Comparison of ENCODE assay signal across 15 cellular contexts in genomic region chr2:99550368-99550767, GRCh38.
DNase-seq lines count a peak whose midpoint lies in the region; ATAC-seq and TF ChIP-seq lines count a peak whose summit lies in the region.
"Had no signal": no experiment of that assay in that cellular context is flagged by ENCODE, and none has a peak within 500 bp of the region (broad histone marks: within the 10 kb centered on the region; RNA-seq: fewer than 3 reads in every experiment).

No MANE protein-coding gene starts in this region.

- peaks cover 38% of the 10 kb centered on the region for H3K4me1 Mint-ChIP-seq in WTC11

- CTCF ChIA-PET in WTC11 (lab: Charles Lee) = interaction anchor here (1.0 to 1.2 kb wide), 3 partner anchors 9 to 712 kb away, joined by 3 to 4 read pairs (median 3); no protein-coding TSS in a partner anchor

- TF ChIP-seq CTCF in WTC11 (IDR thresholded peaks at IDR 0.05) = no peak

- H3K36me3 Mint-ChIP-seq in WTC11 = no peaks in the 10 kb centered on the region

- no peaks in the 10 kb centered on the region for H3F3A ChIP-seq in GM23248 (ENCODE audit: insufficient read depth)

- H3K4me1 ChIP-seq in iPS-20b (ENCODE audit: insufficient read depth, low read length) (peaks cover 16% of the 10 kb centered on the region), GM23248 (ENCODE audit: insufficient read depth) (no peaks in the 10 kb centered on the region)
- H3K4me1 ChIP-seq: HAP-1 had no signal

- in situ Hi-C loops in GM23248 (cut with MboI) = loop anchor here (10.0 to 25.0 kb wide), 2 partner anchors 704 to 837 kb away; no protein-coding TSS in a partner anchor

- peak overlapping the region; percentile 75; the same call in 1 of the 2 replicates for H3K27ac Mint-ChIP-seq in WTC11
- H3K27ac Mint-ChIP-seq: HFFc6 had no signal

- POLR2A ChIA-PET in WTC11 (lab: Charles Lee) = no interaction called here

- no peak overlapping the region for H2AFZ ChIP-seq in GM23248

- H3K9ac ChIP-seq in iPS-20b (ENCODE audit: low read depth, low read length) (peak overlapping the region; percentile 2; the same call in 1 of the 2 replicates), GM23248 (no peak overlapping the region)
- H3K9ac ChIP-seq: BLaER1 treated with 17β-estradiol and CSF1 and Interleukin-3, amounts not matched to agents 10 nM and 100 nM had no signal

- H3K27me3 ChIP-seq in iPS-20b (ENCODE audit: insufficient read depth, low read length) (no peaks in the 10 kb centered on the region), GM23248 (replicated peaks; ENCODE audit: insufficient read depth) (no peaks in the 10 kb centered on the region; the same call in 1 of the 2 replicates)
- H3K27me3 ChIP-seq: BLaER1 treated with 17β-estradiol and CSF1 and Interleukin-3, amounts not matched to agents 10 nM and 100 nM had no signal

- 77 to 79% methylated on average over 5 of the region's 5 CpGs for WGBS in GM23248 (ENCODE audit: low coverage in 1 of 2, low lambda C conversion rate in 2 of 2, missing lambda C conversion rate in 2 of 2), 2 experiments

- peak overlapping the region; percentile 28; the same call in 1 of the 2 replicates for H3K4me3 ChIP-seq in iPS-20b (ENCODE audit: low read length)
- no peak overlapping the region for H3K4me3 ChIP-seq in GM23248
- H3K4me3 ChIP-seq: BLaER1 treated with 17β-estradiol and CSF1 and Interleukin-3, amounts not matched to agents 10 nM and 100 nM; HAP-1 had no signal

- DNase-seq in NCI-H524 (lab: John Stamatoyannopoulos, UW) (peak; percentile 49 to 67), NCI-H524 treated with DMSO at 0.1 percent for 48 hours (lab: John Stamatoyannopoulos, UW) (no peak), WTC11 (ENCODE audit: low spot score) (no peak), NOMO-1 treated with DMSO at 0.1 percent for 48 hours (lab: John Stamatoyannopoulos, UW; ENCODE audit: unreplicated experiment) (no peak), foreskin melanocyte (no peak), GM23248 (no peak)
- DNase-seq: 8988T; AML-193; CD4-positive, CD25-positive, alpha-beta regulatory T cell; HFFc6; Karpas-422 had no signal

- H3K9me3 Mint-ChIP-seq in WTC11 = no peaks in the 10 kb centered on the region
- H3K9me3 Mint-ChIP-seq: CD4-positive, CD25-positive, alpha-beta regulatory T cell; HFFc6 had no signal

- no peak overlapping the region for H3K27ac ChIP-seq in iPS-20b (ENCODE audit: low read length)
- H3K27ac ChIP-seq in GM23248 = no peak overlapping the region
- H3K27ac ChIP-seq: BLaER1 treated with 17β-estradiol and CSF1 and Interleukin-3, amounts not matched to agents 10 nM and 100 nM had no signal

- ATAC-seq in WTC11 = peak; percentile 41
- ATAC-seq: HepG2 had no signal

- H3K9me2 ChIP-seq in GM23248 (ENCODE audit: insufficient read depth) = no peaks in the 10 kb centered on the region

- H3K36me3 ChIP-seq in iPS-20b (ENCODE audit: insufficient read depth, low read depth, low read length) (no peaks in the 10 kb centered on the region), GM23248 (ENCODE audit: low read depth) (no peaks in the 10 kb centered on the region)
- H3K36me3 ChIP-seq: HAP-1 had no signal

- no peaks in the 10 kb centered on the region for H4K20me1 ChIP-seq in GM23248 (ENCODE audit: insufficient read depth)
- H4K20me1 ChIP-seq: BLaER1 treated with 17β-estradiol and CSF1 and Interleukin-3, amounts not matched to agents 10 nM and 100 nM had no signal

- H3K9me3 ChIP-seq in iPS-20b (ENCODE audit: insufficient read depth, low read depth, low read length) = no peaks in the 10 kb centered on the region
- no peaks in the 10 kb centered on the region for H3K9me3 ChIP-seq in GM23248 (ENCODE audit: low read depth)
- H3K9me3 ChIP-seq: HAP-1 had no signal

- no peaks in the 10 kb centered on the region for H3K27me3 Mint-ChIP-seq in WTC11 (ENCODE audit: low read depth)

- H3K4me3 Mint-ChIP-seq in WTC11 = peak overlapping the region; percentile 4; the same call in 1 of the 2 replicates
- H3K4me3 Mint-ChIP-seq: CD4-positive, CD25-positive, alpha-beta regulatory T cell; HFFc6 had no signal

- no peaks in the 10 kb centered on the region for H3K79me2 ChIP-seq in GM23248 (ENCODE audit: insufficient read depth)

- H3K4me2 ChIP-seq in GM23248 (ENCODE audit: unreplicated experiment) = no peak overlapping the region
- H3K4me2 ChIP-seq: BLaER1 treated with 17β-estradiol and CSF1 and Interleukin-3, amounts not matched to agents 10 nM and 100 nM had no signal

TF ChIP-seq in WTC11, 78 proteins besides CTCF, POLR2A, EP300 and RAD21:
- peak; percentile 60; the same call in 1 of the 2 replicates for TF ChIP-seq USF2 (CRISPR knock-in tag; IDR thresholded peaks at IDR 0.05)
- no peak for TF ChIP-seq JUN (CRISPR knock-in tag; IDR thresholded peaks at IDR 0.05)
- no peak for TF ChIP-seq CBFB (CRISPR knock-in tag; IDR thresholded peaks at IDR 0.05; ENCODE audit: low read depth)
- TF ChIP-seq MAX (CRISPR knock-in tag; IDR thresholded peaks at IDR 0.05) = peak; percentile 47; the same call in 1 of the 2 replicates
- TF ChIP-seq USF1 (CRISPR knock-in tag; IDR thresholded peaks at IDR 0.05) = peak; percentile 70
TF ChIP-seq in WTC11: peak in this region for 3.

Comparison
In these comparisons a context has a peak if more than half of its experiments do, and no peak if none do; other contexts are left out.
1. DNase-seq: peak in NCI-H524 (2 of 2); none in NCI-H524 treated with DMSO at 0.1 percent for 48 hours (single experiment), WTC11 (single experiment), NOMO-1 treated with DMSO at 0.1 percent for 48 hours (single experiment), foreskin melanocyte (single experiment) and GM23248 (single experiment).